In genomic region chr18:9810216-9810804, GRCh38 we compare ENCODE assay signal across 21 cellular contexts.
A peak's percentile ranks its signal among the peaks of the same experiment; 100 is the strongest.
DNase-seq lines count a peak whose midpoint lies in the region; ATAC-seq and TF ChIP-seq lines count a peak whose summit lies in the region.
"Had no signal": no experiment of that assay in that cellular context is flagged by ENCODE, and none has a peak within 500 bp of the region (broad histone marks: within the 10 kb centered on the region; RNA-seq: fewer than 3 reads in every experiment).

No MANE protein-coding gene starts in this region.

- H3K9me3 ChIP-seq in esophagus squamous epithelium: no peaks in the 10 kb centered on the region
- H3K9me3 ChIP-seq: mucosa of descending colon had no signal

- peak overlapping the region in 3 of 4 donors; percentile 63 to 72 (median 68) for H3K27ac ChIP-seq in esophagus squamous epithelium
- H3K27ac ChIP-seq: C4-2B, SK-N-MC had no signal

- H3K27ac Mint-ChIP-seq in WTC11 (peak overlapping the region; percentile 81; the same call in 1 of the 2 replicates), osteocyte (ENCODE audit: unreplicated experiment) (peak overlapping the region; percentile 93)
- H3K27ac Mint-ChIP-seq: activated CD4-positive, alpha-beta memory T cell treated with anti-CD3 and anti-CD28 coated beads, Interleukin-2, amount 10 ng/mL, durations not matched to agents 7 days and 5 days had no signal

- H3K4me1 Mint-ChIP-seq in WTC11: peaks cover 55% of the 10 kb centered on the region
- peaks cover 71% of the 10 kb centered on the region for H3K4me1 Mint-ChIP-seq in osteocyte (ENCODE audit: unreplicated experiment)
- H3K4me1 Mint-ChIP-seq: activated CD4-positive, alpha-beta memory T cell treated with anti-CD3 and anti-CD28 coated beads, Interleukin-2, amount 10 ng/mL, durations not matched to agents 7 days and 5 days; central memory CD8-positive, alpha-beta T cell had no signal

- WGBS in esophagus squamous epithelium, 2 donors: 77 to 89% methylated on average over 5 of the region's 5 CpGs

- H3K9me3 Mint-ChIP-seq in WTC11: peaks cover 3% of the 10 kb centered on the region
- H3K9me3 Mint-ChIP-seq in osteocyte (ENCODE audit: unreplicated experiment): no peaks in the 10 kb centered on the region
- H3K9me3 Mint-ChIP-seq: activated CD4-positive, alpha-beta memory T cell treated with anti-CD3 and anti-CD28 coated beads, Interleukin-2, amount 10 ng/mL, durations not matched to agents 7 days and 5 days; central memory CD8-positive, alpha-beta T cell had no signal

- POLR2A ChIA-PET in WTC11 (lab: Charles Lee): no interaction called here

- TF ChIP-seq CTCF in WTC11 (IDR thresholded peaks at IDR 0.05) (no peak), esophagus squamous epithelium (IDR thresholded peaks at IDR 0.05) (no peak), osteocyte (IDR thresholded peaks at IDR 0.05) (no peak)

- DNase-seq in A172 (ENCODE audit: low spot score) (peak; percentile 39), WTC11 (ENCODE audit: low spot score) (no peak), esophagus squamous epithelium (lab: John Stamatoyannopoulos, UW) (no peak), osteocyte (ENCODE audit: extremely low spot score, unreplicated experiment) (no peak), NCI-H82 (lab: John Stamatoyannopoulos, UW) (no peak), NCI-H748 (lab: John Stamatoyannopoulos, UW; ENCODE audit: unreplicated experiment) (no peak)
- DNase-seq in activated naive CD4-positive, alpha-beta T cell treated with anti-CD3 and anti-CD28 coated beads, Interleukin-2, amount 50 U/mL, for 16 hours: no peak
- DNase-seq: ACHN; activated CD4-positive, alpha-beta memory T cell treated with anti-CD3 and anti-CD28 coated beads, Interleukin-2, amount 10 ng/mL, durations not matched to agents 7 days and 5 days; activated gamma-delta T cell treated with Interleukin-2 at 50 U/mL for 16 hours; activated T-cell treated with anti-CD3 and anti-CD28 coated beads for 4 hours; amniotic stem cell; effector CD8-positive, alpha-beta T cell; mucosa of descending colon; NCI-H1694 treated with DMSO at 0.1 percent for 48 hours; NCI-H226 had no signal

- peaks cover 14 to 40% (median 18%) of the 10 kb centered on the region in 3 donors for H3K4me1 ChIP-seq in esophagus squamous epithelium

- H3K36me3 ChIP-seq in esophagus squamous epithelium: no peaks in the 10 kb centered on the region

- TF ChIP-seq POLR2A in esophagus squamous epithelium (IDR thresholded peaks at IDR 0.05): no peak
- no peak for TF ChIP-seq POLR2A in GM18505 (IDR thresholded peaks at IDR 0.05; ENCODE audit: borderline replicate concordance, extremely low read depth, insufficient read depth, insufficient read length)

- intact Hi-C loops in esophagus squamous epithelium (cut with DNase I): loop anchor here (10.0 kb wide), 1 partner anchor 134 kb away; no protein-coding TSS in a partner anchor

- H3K27me3 Mint-ChIP-seq in WTC11 (ENCODE audit: low read depth) (no peaks in the 10 kb centered on the region), osteocyte (ENCODE audit: unreplicated experiment) (no peaks in the 10 kb centered on the region)

- ATAC-seq in WTC11: no peak
- ATAC-seq in GM18505 (IDR thresholded peaks at IDR 0.05; ENCODE audit: unreplicated experiment): no peak
- ATAC-seq: esophagus mucosa, mucosa of descending colon had no signal

- H3K36me3 Mint-ChIP-seq in WTC11 (peaks cover 4% of the 10 kb centered on the region), osteocyte (ENCODE audit: unreplicated experiment) (no peaks in the 10 kb centered on the region)

- H3K4me3 Mint-ChIP-seq in WTC11: no peak overlapping the region
- no peak overlapping the region for H3K4me3 Mint-ChIP-seq in osteocyte (ENCODE audit: unreplicated experiment)
- H3K4me3 Mint-ChIP-seq: activated CD4-positive, alpha-beta memory T cell treated with anti-CD3 and anti-CD28 coated beads, Interleukin-2, amount 10 ng/mL, durations not matched to agents 7 days and 5 days; central memory CD8-positive, alpha-beta T cell had no signal

- no peaks in the 10 kb centered on the region for H3K27me3 ChIP-seq in esophagus squamous epithelium

- CTCF ChIA-PET in WTC11 (lab: Charles Lee): interaction anchor here (1.0 to 1.7 kb wide), 4 partner anchors 48 to 159 kb away, joined by 3 to 6 read pairs (median 5); no protein-coding TSS in a partner anchor

- H3K4me3 ChIP-seq in esophagus squamous epithelium: no peak overlapping the region
- H3K4me3 ChIP-seq: mucosa of descending colon, SK-N-MC had no signal

TF ChIP-seq in WTC11, 78 proteins besides CTCF, POLR2A, EP300 and RAD21:
- TF ChIP-seq ZNF671 (CRISPR knock-in tag; IDR thresholded peaks at IDR 0.05) (no peak), ZNF317 (CRISPR knock-in tag; IDR thresholded peaks at IDR 0.05; ENCODE audit: borderline replicate concordance, low read depth) (no peak), ESRRA (CRISPR knock-in tag; IDR thresholded peaks at IDR 0.05; ENCODE audit: borderline replicate concordance) (no peak), ATF1 (CRISPR knock-in tag; IDR thresholded peaks at IDR 0.05) (no peak), FOXP4 (CRISPR knock-in tag; IDR thresholded peaks at IDR 0.05) (no peak), ARID4B (CRISPR knock-in tag; IDR thresholded peaks at IDR 0.05; ENCODE audit: borderline replicate concordance) (no peak), PRRX2 (CRISPR knock-in tag; IDR thresholded peaks at IDR 0.05) (no peak)
